In genomic region chr12:106459534-106459933, GRCh38 we compare ENCODE assay signal across 19 cellular contexts.
A peak's percentile ranks its signal among the peaks of the same experiment; 100 is the strongest.
DNase-seq lines count a peak whose midpoint lies in the region; ATAC-seq and TF ChIP-seq lines count a peak whose summit lies in the region.
"Had no signal": no experiment of that assay in that cellular context is flagged by ENCODE, and none has a peak within 500 bp of the region (broad histone marks: within the 10 kb centered on the region; RNA-seq: fewer than 3 reads in every experiment).

No MANE protein-coding gene starts in this region.

- peak overlapping the region; percentile 26 for H3K27ac Mint-ChIP-seq in activated CD4-positive, alpha-beta T cell treated with anti-CD3 and anti-CD28 coated beads, Interleukin-2, amount 10 ng/mL, durations not matched to agents 7 days and 5 days
- H3K27ac Mint-ChIP-seq in MCF 10A (ENCODE audit: low read depth, unreplicated experiment) (peak overlapping the region; percentile 17), neural crest cell (ENCODE audit: unreplicated experiment) (peak overlapping the region; percentile 4)
- H3K27ac Mint-ChIP-seq: B cell; CD4-positive, alpha-beta T cell; CD8-positive, alpha-beta T cell had no signal

- H3K27me3 ChIP-seq in breast epithelium (no peaks in the 10 kb centered on the region), heart left ventricle (no peaks in the 10 kb centered on the region), right cardiac atrium (ENCODE audit: control insufficient read depth, insufficient read depth) (no peaks in the 10 kb centered on the region)
- H3K27me3 ChIP-seq: BLaER1 treated with 17β-estradiol and CSF1 and Interleukin-3, amounts not matched to agents 10 nM and 100 nM had no signal

- H3K36me3 Mint-ChIP-seq in activated CD4-positive, alpha-beta T cell treated with anti-CD3 and anti-CD28 coated beads, Interleukin-2, amount 10 ng/mL, durations not matched to agents 7 days and 5 days (ENCODE audit: low read depth) = peaks cover 22% of the 10 kb centered on the region
- H3K36me3 Mint-ChIP-seq in MCF 10A (ENCODE audit: insufficient read depth, unreplicated experiment) (peaks cover 38% of the 10 kb centered on the region), neural crest cell (ENCODE audit: low read depth) (peaks cover 16% of the 10 kb centered on the region)

- BruUV-seq in MCF 10A (replicated peaks; lab: Mats Ljungman, UMichigan) = no TSS peak

- TF ChIP-seq POLR2A in breast epithelium (IDR thresholded peaks at IDR 0.05) (no peak), heart left ventricle (IDR thresholded peaks at IDR 0.05) (no peak)

- H3K9me3 ChIP-seq in breast epithelium = no peaks in the 10 kb centered on the region
- H3K9me3 ChIP-seq in heart left ventricle = no peaks in the 10 kb centered on the region
- H3K9me3 ChIP-seq in right cardiac atrium (ENCODE audit: control insufficient read depth, low read length) = no peaks in the 10 kb centered on the region
- H3K9me3 ChIP-seq: A549; BLaER1 treated with 17β-estradiol and CSF1 and Interleukin-3, amounts not matched to agents 10 nM and 100 nM; Caco-2 had no signal

- no peak for TF ChIP-seq CTCF in MCF 10A (IDR thresholded peaks at IDR 0.05; ENCODE audit: unreplicated experiment)
- TF ChIP-seq CTCF in breast epithelium (IDR thresholded peaks at IDR 0.05) = no peak
- TF ChIP-seq CTCF in heart left ventricle (IDR thresholded peaks at IDR 0.05) = no peak
- TF ChIP-seq CTCF in neural crest cell (conservative IDR thresholded peaks at IDR 0.05) = no peak

- WGBS in heart left ventricle, 4 donors = 40 to 63% (median 53%) methylated on average over 1 of the region's 1 CpG
- 67% methylated on average over 1 of the region's 1 CpG for WGBS in right cardiac atrium

- ATAC-seq in heart left ventricle = peak; percentile 47 to 69 (median 63)
- ATAC-seq in right cardiac atrium = no peak
- ATAC-seq: A549; CD8-positive, alpha-beta T cell had no signal

- DNase-seq in activated CD4-positive, alpha-beta T cell treated with anti-CD3 and anti-CD28 coated beads, Interleukin-2, amount 10 ng/mL, durations not matched to agents 7 days and 5 days = no peak
- no peak for DNase-seq in activated CD4-positive, alpha-beta T cell treated with anti-CD3 and anti-CD28 coated beads for 48 hours
- DNase-seq in MCF 10A (ENCODE audit: unreplicated experiment) (no peak), breast epithelium (ENCODE audit: low spot score in 2 of 2) (no peak), heart left ventricle (no peak), right cardiac atrium (no peak), neural crest cell (ENCODE audit: low read depth, low spot score) (no peak)
- DNase-seq: AML-193; Caco-2; Calu3; CD4-positive, alpha-beta T cell; CD8-positive, alpha-beta T cell; DMS79 treated with DMSO at 0.1 percent for 48 hours; GF-D8 had no signal

- POLR2A ChIA-PET in activated CD4-positive, alpha-beta T cell treated with anti-CD3 and anti-CD28 coated beads, Interleukin-2, amount 10 ng/mL, durations not matched to agents 7 days and 5 days (lab: Charles Lee) = no interaction called here
- POLR2A ChIA-PET in MCF 10A (lab: Yijun Ruan, JAX) = no interaction called here

- no peak overlapping the region for H3K4me3 ChIP-seq in breast epithelium
- H3K4me3 ChIP-seq in heart left ventricle = no peak overlapping the region
- no peak overlapping the region for H3K4me3 ChIP-seq in right cardiac atrium (ENCODE audit: low read length)
- H3K4me3 ChIP-seq: A549; BLaER1 treated with 17β-estradiol and CSF1 and Interleukin-3, amounts not matched to agents 10 nM and 100 nM had no signal

- no peaks in the 10 kb centered on the region for H3K4me1 ChIP-seq in breast epithelium
- H3K4me1 ChIP-seq in heart left ventricle = peaks cover 0 to 13% (median 0%) of the 10 kb centered on the region in 12 donors
- H3K4me1 ChIP-seq in right cardiac atrium (ENCODE audit: control insufficient read depth, insufficient read depth, low read length) = no peaks in the 10 kb centered on the region
- H3K4me1 ChIP-seq: A549, Caco-2 had no signal

- no peaks in the 10 kb centered on the region for H3K36me3 ChIP-seq in breast epithelium
- peaks cover 0 to 77% (median 31%) of the 10 kb centered on the region in 9 donors for H3K36me3 ChIP-seq in heart left ventricle

- peaks cover 20% of the 10 kb centered on the region for H3K4me1 Mint-ChIP-seq in activated CD4-positive, alpha-beta T cell treated with anti-CD3 and anti-CD28 coated beads, Interleukin-2, amount 10 ng/mL, durations not matched to agents 7 days and 5 days
- H3K4me1 Mint-ChIP-seq in MCF 10A (ENCODE audit: insufficient read depth, unreplicated experiment) (no peaks in the 10 kb centered on the region), neural crest cell (peaks cover 13% of the 10 kb centered on the region)

- intact Hi-C loops in MCF 10A (cut with micrococcal nuclease) = no loop called here
- intact Hi-C loops in breast epithelium (cut with DNase I; ENCODE audit: low total_unique reads) = no loop called here
- intact Hi-C loops in heart left ventricle (cut with DNase I) = no loop called here
- intact Hi-C loops in right cardiac atrium (cut with DNase I) = no loop called here

- no peaks in the 10 kb centered on the region for H3K27me3 Mint-ChIP-seq in activated CD4-positive, alpha-beta T cell treated with anti-CD3 and anti-CD28 coated beads, Interleukin-2, amount 10 ng/mL, durations not matched to agents 7 days and 5 days
- H3K27me3 Mint-ChIP-seq in MCF 10A (ENCODE audit: insufficient read depth, unreplicated experiment) (no peaks in the 10 kb centered on the region), neural crest cell (ENCODE audit: low read depth) (no peaks in the 10 kb centered on the region)
- H3K27me3 Mint-ChIP-seq: B cell; CD4-positive, alpha-beta T cell had no signal

- H3K27ac ChIP-seq in breast epithelium (no peak overlapping the region), heart left ventricle (no peak overlapping the region), right cardiac atrium (ENCODE audit: low read length) (no peak overlapping the region)
- H3K27ac ChIP-seq: 22Rv1; A549; BLaER1 treated with 17β-estradiol and CSF1 and Interleukin-3, amounts not matched to agents 10 nM and 100 nM; C4-2B had no signal

- H3K9me3 Mint-ChIP-seq in activated CD4-positive, alpha-beta T cell treated with anti-CD3 and anti-CD28 coated beads, Interleukin-2, amount 10 ng/mL, durations not matched to agents 7 days and 5 days = no peaks in the 10 kb centered on the region
- H3K9me3 Mint-ChIP-seq in MCF 10A (ENCODE audit: unreplicated experiment) = no peaks in the 10 kb centered on the region
- no peaks in the 10 kb centered on the region for H3K9me3 Mint-ChIP-seq in neural crest cell
- H3K9me3 Mint-ChIP-seq: CD4-positive, alpha-beta T cell; CD8-positive, alpha-beta T cell had no signal

- no peak overlapping the region for H3K4me3 Mint-ChIP-seq in activated CD4-positive, alpha-beta T cell treated with anti-CD3 and anti-CD28 coated beads, Interleukin-2, amount 10 ng/mL, durations not matched to agents 7 days and 5 days
- no peak overlapping the region for H3K4me3 Mint-ChIP-seq in MCF 10A (ENCODE audit: unreplicated experiment)
- H3K4me3 Mint-ChIP-seq in neural crest cell = no peak overlapping the region
- H3K4me3 Mint-ChIP-seq: B cell; CD4-positive, alpha-beta T cell; CD8-positive, alpha-beta T cell had no signal

- CTCF ChIA-PET in activated CD4-positive, alpha-beta T cell treated with anti-CD3 and anti-CD28 coated beads, Interleukin-2, amount 10 ng/mL, durations not matched to agents 7 days and 5 days (lab: Charles Lee) = no interaction called here
- CTCF ChIA-PET in MCF 10A (lab: Yijun Ruan, JAX) = interaction anchor here (0.6 kb wide), 1 partner anchor 101 kb away, joined by 3 read pairs; no protein-coding TSS in a partner anchor

Comparison
In these comparisons a context has a peak if more than half of its experiments do, and no peak if none do; other contexts are left out.
1. ATAC-seq: peak in heart left ventricle (4 of 4); none in right cardiac atrium (0 of 2).
2. Peak in every context shown above with its lines, with median percentiles within 50 percentile points of each other: H3K27ac Mint-ChIP-seq.